ENCODE assay signal across 8 cellular contexts in the genomic region with DNA sequence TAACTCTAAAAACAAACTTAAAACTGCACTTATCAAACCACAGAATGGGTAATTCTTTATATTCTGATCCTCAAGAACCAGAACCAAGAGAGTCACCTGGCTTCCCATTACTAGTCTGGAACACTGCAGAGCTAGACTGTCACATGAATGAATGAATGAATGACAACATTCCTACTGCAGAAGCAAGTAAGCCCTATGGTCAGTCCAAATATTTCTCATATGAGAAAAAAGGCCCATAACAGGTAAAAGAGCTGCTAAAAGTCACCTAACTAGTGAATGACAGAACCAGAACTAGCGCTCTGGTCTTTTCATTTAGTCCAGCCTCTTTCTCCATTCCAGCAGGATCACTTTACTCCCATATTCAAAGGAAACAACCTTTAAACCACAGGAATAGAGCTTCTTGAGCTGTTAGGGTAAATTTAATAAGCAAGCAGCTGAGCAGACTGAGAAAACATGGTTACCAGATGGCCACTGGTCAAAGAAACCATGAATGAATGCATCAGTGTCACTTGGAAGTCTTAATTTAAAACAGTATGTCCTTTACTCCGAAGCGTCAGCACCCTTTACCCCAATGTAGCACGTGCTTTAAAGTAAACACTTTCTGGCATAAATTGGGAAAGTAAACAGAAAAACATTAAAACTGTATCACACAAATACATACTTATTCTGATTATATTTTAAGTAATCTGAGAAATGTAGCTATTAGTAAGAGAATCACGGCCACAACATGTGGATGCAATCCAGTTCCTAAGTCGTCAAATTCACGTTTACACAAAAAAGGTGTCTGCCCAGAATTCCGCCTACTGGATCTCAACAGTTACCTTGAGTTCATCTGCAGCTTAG. TPM values are rescaled to one million over a fixed set of nuclear protein-coding genes. Genes with fewer than 3 reads are reported as not detected.
DNase-seq lines count a peak whose midpoint lies in the region; ATAC-seq and TF ChIP-seq lines count a peak whose summit lies in the region.

No MANE protein-coding gene starts in this region.

- intact Hi-C loops in heart right ventricle (cut with DNase I) (loop anchor here in 7 of 10 donors (5.0 to 10.0 kb wide), 3 partner anchors 84 to 314 kb away; no protein-coding TSS in a partner anchor), Right ventricle myocardium inferior (cut with DNase I) (loop anchor here (2.0 kb wide), 1 partner anchor 19 kb away; no protein-coding TSS in a partner anchor), aorta (cut with DNase I) (loop anchor here in 1 of 2 donors (2.0 to 5.0 kb wide), 2 partner anchors 265 to 314 kb away; a partner anchor contains a TSS)

- TF ChIP-seq CTCF in heart right ventricle (IDR thresholded peaks at IDR 0.05) (no peak), astrocyte of the spinal cord (IDR thresholded peaks at IDR 0.05; ENCODE audit: low read depth, low read length) (no peak)

- in situ Hi-C loops in astrocyte of the spinal cord (cut with HindIII; ENCODE audit: low sequenced_read_pairs): no loop called here
- in situ Hi-C loops in ACHN (cut with HindIII; ENCODE audit: low pct_ligation_motif_present, low pct_unique_long_range_greater_than_20kb, low sequenced_read_pairs): no loop called here

- peaks cover 28% of the 10 kb centered on the region for H3K4me1 Mint-ChIP-seq in memory B cell

- H3K36me3 Mint-ChIP-seq in memory B cell: no peaks in the 10 kb centered on the region

- no peak overlapping the region for H3K27ac ChIP-seq in heart right ventricle
- H3K27ac ChIP-seq in aorta (ENCODE audit: low read depth in 1 of 2, low read length in 2 of 2): no peak overlapping the region

- peak overlapping the region; percentile 87 for H3K4me3 Mint-ChIP-seq in memory B cell

- no peaks in the 10 kb centered on the region for H3K9me3 Mint-ChIP-seq in memory B cell

- DNase-seq in heart right ventricle (no peak), Right ventricle myocardium inferior (ENCODE audit: missing footprints) (no peak), astrocyte of the spinal cord (ENCODE audit: low read depth, low spot score) (peak; percentile 6), memory B cell (ENCODE audit: low spot score in 2 of 2) (no peak), aorta (no peak), ACHN (no peak), germinal center (ENCODE audit: low spot score) (no peak), iPS-NIHi7 (ENCODE audit: extremely low spot score) (no peak)

- no peak for ATAC-seq in heart right ventricle
- no peak for ATAC-seq in Right ventricle myocardium inferior
- ATAC-seq in memory B cell (ENCODE audit: low read depth): no peak
- no peak for ATAC-seq in aorta (ENCODE audit: low FRiP score)

- H3K4me3 ChIP-seq in heart right ventricle (peak overlapping the region in 9 of 10 donors; percentile 83 to 99 (median 94)), astrocyte of the spinal cord (ENCODE audit: low read depth, low read length) (peak overlapping the region; percentile 93), aorta (ENCODE audit: low read length in 2 of 2) (peak overlapping the region; percentile 38 to 96)

- H3K4me1 ChIP-seq in heart right ventricle (peaks cover 7 to 43% (median 33%) of the 10 kb centered on the region in 9 donors), aorta (ENCODE audit: control insufficient read depth in 1 of 2, insufficient read depth in 2 of 2, low read length in 2 of 2) (no peaks in the 10 kb centered on the region)

- H3K9me3 ChIP-seq in heart right ventricle (no peaks in the 10 kb centered on the region), aorta (ENCODE audit: control insufficient read depth, low read length) (no peaks in the 10 kb centered on the region)

- no peaks in the 10 kb centered on the region for H3K27me3 Mint-ChIP-seq in memory B cell

- 64 to 69% methylated on average over 8 of the region's 8 CpGs for WGBS in heart right ventricle, 2 donors
- 70 to 75% methylated on average over 8 of the region's 8 CpGs for WGBS in aorta, 2 donors

- no peaks in the 10 kb centered on the region for H3K27me3 ChIP-seq in heart right ventricle
- no peaks in the 10 kb centered on the region for H3K27me3 ChIP-seq in aorta (ENCODE audit: control insufficient read depth in 1 of 2, insufficient read depth in 2 of 2, low read length in 1 of 2)

- H3K27ac Mint-ChIP-seq in memory B cell: no peak overlapping the region

- peaks cover 0 to 12% (median 0%) of the 10 kb centered on the region in 9 donors for H3K36me3 ChIP-seq in heart right ventricle
- peaks cover 0 to under 1% of the 10 kb centered on the region in 2 donors for H3K36me3 ChIP-seq in aorta (ENCODE audit: control insufficient read depth in 1 of 2, insufficient read depth in 2 of 2, low read length in 1 of 2)

RNA-seq across cellular contexts. Expression of a gene that starts 1.4 kb away (rescaled TPM):
- total RNA-seq in heart right ventricle (10 to 100 TPM; 23.7 to 37.4 (median 28.9) TPM), Right ventricle myocardium inferior (26.6 TPM), aorta (10 to 100 TPM; 20.4 to 21.8 TPM)
- polyA plus RNA-seq in heart right ventricle (10 to 100 TPM; 12.3 to 23.5 TPM), aorta (10 to 100 TPM; 14.1 to 17.4 TPM)
